In genomic region chr4:117447925-117448324, GRCh38 we compare ENCODE assay signal across 1 cellular context.
TF ChIP-seq lines count a peak whose summit lies in the region.

No MANE protein-coding gene starts in this region.

TF ChIP-seq in HCT116, 20 proteins besides CTCF, POLR2A, EP300 and RAD21 (continued from another document):
- TF ChIP-seq REST (IDR thresholded peaks at IDR 0.05; ENCODE audit: low read depth) (no peak), SP1 (IDR thresholded peaks at IDR 0.05; ENCODE audit: low read depth) (no peak), MAX (IDR thresholded peaks at IDR 0.05) (no peak)
TF ChIP-seq in HCT116: peak in this region for 0.
